ENCODE assay signal across 1 cellular context in genomic region chr17:76365256-76365903, GRCh38.
TF ChIP-seq lines count a peak whose summit lies in the region.

No MANE protein-coding gene starts in this region.

TF ChIP-seq in endothelial cell of umbilical vein, 7 proteins besides CTCF, POLR2A, EP300 and RAD21:
- no peak for TF ChIP-seq MYC (IDR thresholded peaks at IDR 0.05; ENCODE audit: low read depth, low read length)
- TF ChIP-seq MAX (IDR thresholded peaks at IDR 0.05; ENCODE audit: insufficient read depth, insufficient read length), result no peak
- TF ChIP-seq EZH2 (IDR thresholded peaks at IDR 0.05; ENCODE audit: borderline replicate concordance, low read depth, low read length, severe bottlenecking), result no peak
- no peak for TF ChIP-seq POLR2AphosphoS5 (IDR thresholded peaks at IDR 0.05; ENCODE audit: insufficient read depth, low read depth, low read length)
- no peak for TF ChIP-seq JUN (IDR thresholded peaks at IDR 0.05; ENCODE audit: borderline replicate concordance, insufficient read depth, insufficient read length, low read depth)
- no peak for TF ChIP-seq GATA2 (IDR thresholded peaks at IDR 0.05; ENCODE audit: insufficient read depth, insufficient read length, low read depth, low read length)
- no peak for TF ChIP-seq FOS (IDR thresholded peaks at IDR 0.05; ENCODE audit: borderline replicate concordance, insufficient read depth, low read length)
TF ChIP-seq in endothelial cell of umbilical vein: peak in this region for 0.
